23 cellular contexts compared by ENCODE assay signal in the genomic region with DNA sequence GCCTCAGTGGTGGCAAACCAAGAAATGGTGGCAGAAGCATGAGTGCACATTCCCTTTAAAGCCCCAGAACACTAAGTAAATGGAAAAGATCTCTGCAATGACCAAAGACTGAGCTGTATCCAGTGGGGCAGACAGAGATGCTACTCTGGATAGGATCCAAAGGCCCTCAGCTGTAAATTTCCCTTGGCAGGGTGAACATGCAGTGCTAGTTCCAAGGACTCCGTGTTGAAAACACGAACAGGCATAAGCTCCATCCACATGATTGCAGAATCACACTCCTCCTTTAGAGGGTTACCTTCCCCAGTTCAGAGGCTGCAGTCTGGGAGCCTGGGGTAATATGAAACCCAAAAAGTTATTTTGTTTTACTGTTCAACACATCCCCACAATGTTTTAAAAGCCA.
"Had no signal": no experiment of that assay in that cellular context is flagged by ENCODE, and none has a peak within 500 bp of the region (broad histone marks: within the 10 kb centered on the region; RNA-seq: fewer than 3 reads in every experiment).

No MANE protein-coding gene starts in this region.

- H3K27ac ChIP-seq: Peyer's patch had no signal

- H3K36me3 ChIP-seq: MG63, Peyer's patch had no signal

- H3K4me3 ChIP-seq: MG63, Peyer's patch had no signal

- DNase-seq: activated CD4-positive, alpha-beta memory T cell treated with anti-CD3 and anti-CD28 coated beads, Interleukin-2, amount 10 ng/mL, durations not matched to agents 7 days and 5 days; activated CD4-positive, alpha-beta T cell treated with anti-CD3 and anti-CD28 coated beads for 36 hours; activated CD4-positive, alpha-beta T cell treated with anti-CD3 and anti-CD28 coated beads, Interleukin-2, amount 50 U/mL, for 1 hour; activated CD4-positive, CD25-positive, alpha-beta regulatory T cell; activated gamma-delta T cell; activated naive CD4-positive, alpha-beta T cell treated with anti-CD3 and anti-CD28 coated beads for 36 hours; activated T-cell treated with anti-CD3 and anti-CD28 coated beads for 4 hours; activated T-cell treated with anti-CD3 and anti-CD28 coated beads, Interleukin-2, amount 50 U/mL, for 48 hours; anterior cingulate cortex; MG63; NCI-H1105; NCI-H1436 treated with DMSO at 0.1 percent for 48 hours; NCI-H187 treated with DMSO at 0.1 percent for 48 hours; NCI-H2081 treated with DMSO at 0.1 percent for 48 hours; NCI-H526; NCI-H774; NK-92 treated with Interleukin-12 subunit alpha and Interleukin-12 subunit beta, amount 100 ng/mL, for 24 hours; Peyer's patch; SIG-M5; T-helper 17 cell; T1000 had no signal

- H3K27me3 ChIP-seq: MG63, Peyer's patch had no signal

- FAIRE-seq: TTC549 had no signal

- H3K9me3 ChIP-seq: MG63, Peyer's patch had no signal

- ATAC-seq: activated CD4-positive, alpha-beta T cell treated with anti-CD3 and anti-CD28 coated beads for 36 hours; activated T-helper 17 cell treated with anti-CD3 and anti-CD28 coated beads, Interleukin-2, amount 50 U/mL, for 72 hours; T-helper 17 cell had no signal
